In the genomic region with DNA sequence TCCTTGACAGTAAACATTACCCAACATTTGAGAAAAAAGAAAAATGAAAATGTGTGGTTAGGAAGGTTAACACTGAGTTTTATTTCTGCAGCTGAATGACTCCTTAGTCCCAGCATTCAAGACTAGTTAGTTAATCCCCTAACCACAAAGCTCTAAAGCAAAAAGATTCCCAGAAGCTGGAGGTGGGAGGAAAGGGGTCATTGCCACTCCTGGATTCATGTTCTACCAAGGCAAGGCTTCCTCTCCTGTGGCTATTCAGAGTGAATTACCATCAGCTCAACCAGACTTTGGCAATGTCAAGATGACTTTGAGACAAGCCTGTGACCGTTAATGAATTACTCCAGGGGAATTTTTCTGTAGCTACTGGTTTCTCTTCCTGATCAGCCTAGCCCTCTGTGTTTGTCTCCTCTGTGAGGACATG, we compare ENCODE assay signal across 13 cellular contexts.
DNase-seq lines count a peak whose midpoint lies in the region; ATAC-seq and TF ChIP-seq lines count a peak whose summit lies in the region.
"Had no signal": no experiment of that assay in that cellular context is flagged by ENCODE, and none has a peak within 500 bp of the region (broad histone marks: within the 10 kb centered on the region; RNA-seq: fewer than 3 reads in every experiment).

No MANE protein-coding gene starts in this region.

- no TSS peak for BruUV-seq in A673 (replicated peaks; lab: Mats Ljungman, UMichigan)

- no peak overlapping the region for H3K27ac ChIP-seq in foreskin keratinocyte
- H3K27ac ChIP-seq in A673 (ENCODE audit: low read depth, low read length, poor library complexity, severe bottlenecking): no peak overlapping the region
- H3K27ac ChIP-seq: 22Rv1 had no signal

- H3K27me3 Mint-ChIP-seq in T-helper 1 cell treated with Interleukin-12 subunit alpha and Interleukin-12 subunit beta and Interleukin-4 antibody, amounts not matched to agents 30 μg/mL and 1 μg/mL, for 36 hours (ENCODE audit: low read depth): no peaks in the 10 kb centered on the region
- H3K27me3 Mint-ChIP-seq: brain had no signal

- no peaks in the 10 kb centered on the region for H3K36me3 ChIP-seq in A673 (ENCODE audit: insufficient read depth, low read length, poor library complexity, severe bottlenecking)

- peaks cover 70% of the 10 kb centered on the region for H3K4me1 Mint-ChIP-seq in T-helper 1 cell treated with Interleukin-12 subunit alpha and Interleukin-12 subunit beta and Interleukin-4 antibody, amounts not matched to agents 30 μg/mL and 1 μg/mL, for 36 hours (ENCODE audit: low read depth)
- H3K4me1 Mint-ChIP-seq: brain, neural crest cell had no signal

- CTCF ChIA-PET in A673 (lab: Charles Lee): no interaction called here

- intact Hi-C loops in A673 (cut with micrococcal nuclease; ENCODE audit: unreplicated experiment): no loop called here

- no peaks in the 10 kb centered on the region for H3K9me3 ChIP-seq in A673 (ENCODE audit: low read depth, low read length, poor library complexity, severe bottlenecking)

- POLR2A ChIA-PET in A673 (lab: Charles Lee; ENCODE audit: low non-redundant PET): no interaction called here

- H3K4me3 ChIP-seq in retinal pigment epithelial cell (ENCODE audit: low read length) (no peak overlapping the region), A673 (ENCODE audit: low read depth, low read length, poor library complexity, severe bottlenecking) (no peak overlapping the region)

- peak overlapping the region; percentile 52 for H3K27ac Mint-ChIP-seq in T-helper 1 cell treated with Interleukin-12 subunit alpha and Interleukin-12 subunit beta and Interleukin-4 antibody, amounts not matched to agents 30 μg/mL and 1 μg/mL, for 36 hours
- H3K27ac Mint-ChIP-seq: brain had no signal

- H3K36me3 Mint-ChIP-seq in T-helper 1 cell treated with Interleukin-12 subunit alpha and Interleukin-12 subunit beta and Interleukin-4 antibody, amounts not matched to agents 30 μg/mL and 1 μg/mL, for 36 hours (ENCODE audit: low read depth): peaks cover 39% of the 10 kb centered on the region

- DNase-seq in T-helper 1 cell: no peak
- DNase-seq in retinal pigment epithelial cell (ENCODE audit: low read depth): peak; percentile 29
- no peak for DNase-seq in foreskin keratinocyte
- DNase-seq in A673 (ENCODE audit: low spot score): no peak
- DNase-seq: glutamatergic neuron, NCI-H1105 treated with DMSO at 0.1 percent for 48 hours had no signal

- no peaks in the 10 kb centered on the region for H3K27me3 ChIP-seq in foreskin keratinocyte
- no peaks in the 10 kb centered on the region for H3K27me3 ChIP-seq in A673 (replicated peaks; ENCODE audit: insufficient read depth, low read depth, low read length, poor library complexity)

- no peaks in the 10 kb centered on the region for H3K4me1 ChIP-seq in foreskin keratinocyte
- no peaks in the 10 kb centered on the region for H3K4me1 ChIP-seq in A673 (ENCODE audit: insufficient read depth, low read length, poor library complexity, severe bottlenecking)

- H3K9me3 Mint-ChIP-seq in T-helper 1 cell treated with Interleukin-12 subunit alpha and Interleukin-12 subunit beta and Interleukin-4 antibody, amounts not matched to agents 30 μg/mL and 1 μg/mL, for 36 hours: no peaks in the 10 kb centered on the region
- H3K9me3 Mint-ChIP-seq: brain, neural crest cell had no signal

- ATAC-seq in HG02571 (IDR thresholded peaks at IDR 0.05; ENCODE audit: unreplicated experiment) (peak; percentile 90), HG03558 (IDR thresholded peaks at IDR 0.05; ENCODE audit: extremely low read depth, unreplicated experiment) (peak; percentile 89), foreskin keratinocyte (no peak), GM21360 (IDR thresholded peaks at IDR 0.05; ENCODE audit: unreplicated experiment) (no peak)

- TF ChIP-seq CTCF in retinal pigment epithelial cell (conservative IDR thresholded peaks at IDR 0.05; ENCODE audit: low read depth, low read length) (no peak), foreskin keratinocyte (conservative IDR thresholded peaks at IDR 0.05) (no peak), A673 (conservative IDR thresholded peaks at IDR 0.05; ENCODE audit: low read depth, low read length) (no peak)

- peak overlapping the region; percentile 45 for H3K4me3 Mint-ChIP-seq in T-helper 1 cell treated with Interleukin-12 subunit alpha and Interleukin-12 subunit beta and Interleukin-4 antibody, amounts not matched to agents 30 μg/mL and 1 μg/mL, for 36 hours
- H3K4me3 Mint-ChIP-seq: brain, neural crest cell had no signal

Comparison
In these comparisons a context has a peak if more than half of its experiments do, and no peak if none do; other contexts are left out.
1. ATAC-seq: peak in HG02571 (single experiment) and HG03558 (single experiment); none in foreskin keratinocyte (single experiment) and GM21360 (single experiment).